22 cellular contexts compared by ENCODE assay signal in genomic region chr9:122526602-122527001, GRCh38. TPM values are rescaled to one million over a fixed set of nuclear protein-coding genes. Genes with fewer than 3 reads are reported as not detected.
DNase-seq lines count a peak whose midpoint lies in the region; FAIRE-seq and TF ChIP-seq lines count a peak whose summit lies in the region.
"Had no signal": no experiment of that assay in that cellular context is flagged by ENCODE, and none has a peak within 500 bp of the region (broad histone marks: within the 10 kb centered on the region; RNA-seq: fewer than 3 reads in every experiment).

No MANE protein-coding gene starts in this region.

- peaks cover 19% of the 10 kb centered on the region for H3K27me3 Mint-ChIP-seq in activated CD4-positive, alpha-beta memory T cell treated with anti-CD3 and anti-CD28 coated beads for 36 hours
- H3K27me3 Mint-ChIP-seq in activated CD4-positive, alpha-beta memory T cell treated with anti-CD3 and anti-CD28 coated beads, Interleukin-2, amount 10 ng/mL, durations not matched to agents 7 days and 5 days: peaks cover 2% of the 10 kb centered on the region
- peaks cover 19% of the 10 kb centered on the region for H3K27me3 Mint-ChIP-seq in stimulated activated naive CD8-positive, alpha-beta T cell treated with anti-CD3 and anti-CD28 coated beads, Interleukin-15, Interleukin-2, amounts not matched to agents 100 ng/mL and 50 ng/mL, for 24 hours

- peak overlapping the region; percentile 12 for H3K4me3 ChIP-seq in mesendoderm (ENCODE audit: low read length)
- H3K4me3 ChIP-seq: A549, HAP-1 had no signal

- no peak overlapping the region for H3K4me2 ChIP-seq in mesendoderm (ENCODE audit: low read length)
- H3K4me2 ChIP-seq: A549 had no signal

- H3K9me3 Mint-ChIP-seq in activated CD4-positive, alpha-beta memory T cell treated with anti-CD3 and anti-CD28 coated beads for 36 hours: no peaks in the 10 kb centered on the region
- H3K9me3 Mint-ChIP-seq in activated CD4-positive, alpha-beta memory T cell treated with anti-CD3 and anti-CD28 coated beads, Interleukin-2, amount 10 ng/mL, durations not matched to agents 7 days and 5 days: no peaks in the 10 kb centered on the region
- H3K9me3 Mint-ChIP-seq in stimulated activated naive CD8-positive, alpha-beta T cell treated with anti-CD3 and anti-CD28 coated beads, Interleukin-15, Interleukin-2, amounts not matched to agents 100 ng/mL and 50 ng/mL, for 24 hours: peaks cover 5% of the 10 kb centered on the region
- H3K9me3 Mint-ChIP-seq: CD4-positive, alpha-beta T cell had no signal

- no peaks in the 10 kb centered on the region for H3K27me3 ChIP-seq in mesendoderm (ENCODE audit: insufficient read depth, low read length, poor library complexity)

- no peaks in the 10 kb centered on the region for H3K79me1 ChIP-seq in mesendoderm (ENCODE audit: low read length)

- whole genome bisulfite sequencing in mesendoderm (ENCODE audit: extremely low coverage, insufficient coverage, low lambda C conversion rate): no CpG with 5 or more reads among the region's 10 CpGs

- FAIRE-seq in GM12891 (lab: Jason Lieb, UNC): no peak
- FAIRE-seq: A549, GM19239 had no signal

- H2BK5ac ChIP-seq in mesendoderm (ENCODE audit: low read length): no peak overlapping the region

- H3K36me3 Mint-ChIP-seq in activated CD4-positive, alpha-beta memory T cell treated with anti-CD3 and anti-CD28 coated beads for 36 hours: no peaks in the 10 kb centered on the region
- no peaks in the 10 kb centered on the region for H3K36me3 Mint-ChIP-seq in activated CD4-positive, alpha-beta memory T cell treated with anti-CD3 and anti-CD28 coated beads, Interleukin-2, amount 10 ng/mL, durations not matched to agents 7 days and 5 days (ENCODE audit: low read depth)
- H3K36me3 Mint-ChIP-seq in stimulated activated naive CD8-positive, alpha-beta T cell treated with anti-CD3 and anti-CD28 coated beads, Interleukin-15, Interleukin-2, amounts not matched to agents 100 ng/mL and 50 ng/mL, for 24 hours (ENCODE audit: low read depth): no peaks in the 10 kb centered on the region

- no peaks in the 10 kb centered on the region for H3K36me3 ChIP-seq in mesendoderm (ENCODE audit: control insufficient read depth, insufficient read depth, low read length)
- H3K36me3 ChIP-seq: HAP-1 had no signal

- H3K4me1 ChIP-seq in mesendoderm (ENCODE audit: control insufficient read depth, low read depth, low read length): no peaks in the 10 kb centered on the region
- H3K4me1 ChIP-seq: A549, Caco-2, HAP-1 had no signal

- no peak overlapping the region for H4K5ac ChIP-seq in mesendoderm (ENCODE audit: low read length)

- H3K4ac ChIP-seq in mesendoderm (ENCODE audit: low read depth, low read length): no peak overlapping the region

- intact Hi-C loops in activated CD4-positive, alpha-beta memory T cell treated with anti-CD3 and anti-CD28 coated beads for 36 hours (cut with micrococcal nuclease): no loop called here

- no peak overlapping the region for H3K4me3 Mint-ChIP-seq in activated CD4-positive, alpha-beta memory T cell treated with anti-CD3 and anti-CD28 coated beads for 36 hours
- H3K4me3 Mint-ChIP-seq in activated CD4-positive, alpha-beta memory T cell treated with anti-CD3 and anti-CD28 coated beads, Interleukin-2, amount 10 ng/mL, durations not matched to agents 7 days and 5 days: no peak overlapping the region
- H3K4me3 Mint-ChIP-seq in stimulated activated naive CD8-positive, alpha-beta T cell treated with anti-CD3 and anti-CD28 coated beads, Interleukin-15, Interleukin-2, amounts not matched to agents 100 ng/mL and 50 ng/mL, for 24 hours: no peak overlapping the region
- H3K4me3 Mint-ChIP-seq: CD4-positive, alpha-beta T cell had no signal

- H3K4me1 Mint-ChIP-seq in activated CD4-positive, alpha-beta memory T cell treated with anti-CD3 and anti-CD28 coated beads for 36 hours (ENCODE audit: low read depth): no peaks in the 10 kb centered on the region
- H3K4me1 Mint-ChIP-seq in activated CD4-positive, alpha-beta memory T cell treated with anti-CD3 and anti-CD28 coated beads, Interleukin-2, amount 10 ng/mL, durations not matched to agents 7 days and 5 days: no peaks in the 10 kb centered on the region
- peaks cover 7% of the 10 kb centered on the region for H3K4me1 Mint-ChIP-seq in stimulated activated naive CD8-positive, alpha-beta T cell treated with anti-CD3 and anti-CD28 coated beads, Interleukin-15, Interleukin-2, amounts not matched to agents 100 ng/mL and 50 ng/mL, for 24 hours (ENCODE audit: low read depth)

- H4K8ac ChIP-seq in mesendoderm (ENCODE audit: low read depth, low read length): no peak overlapping the region

- TF ChIP-seq POLR2A in GM12891 (IDR thresholded peaks at IDR 0.05; ENCODE audit: low read depth, low read length): no peak

- no peak overlapping the region for H2BK120ac ChIP-seq in mesendoderm (ENCODE audit: low read depth, low read length)

- no peaks in the 10 kb centered on the region for H3K79me2 ChIP-seq in mesendoderm (ENCODE audit: control insufficient read depth, insufficient read depth, low read length)

- H3K27ac ChIP-seq in mesendoderm (ENCODE audit: low read depth, low read length): no peak overlapping the region
- H3K27ac ChIP-seq: A549 had no signal

- CTCF ChIA-PET in activated CD4-positive, alpha-beta memory T cell treated with anti-CD3 and anti-CD28 coated beads for 36 hours (lab: Charles Lee): no interaction called here
- CTCF ChIA-PET in activated CD4-positive, alpha-beta memory T cell treated with anti-CD3 and anti-CD28 coated beads, Interleukin-2, amount 10 ng/mL, durations not matched to agents 7 days and 5 days (lab: Charles Lee): no interaction called here

- H2AK5ac ChIP-seq in mesendoderm (ENCODE audit: low read length): no peak overlapping the region

- H3K23ac ChIP-seq in mesendoderm (ENCODE audit: low read length): no peak overlapping the region

- H3K27ac Mint-ChIP-seq in activated CD4-positive, alpha-beta memory T cell treated with anti-CD3 and anti-CD28 coated beads for 36 hours: no peak overlapping the region
- H3K27ac Mint-ChIP-seq in activated CD4-positive, alpha-beta memory T cell treated with anti-CD3 and anti-CD28 coated beads, Interleukin-2, amount 10 ng/mL, durations not matched to agents 7 days and 5 days: no peak overlapping the region
- H3K27ac Mint-ChIP-seq in stimulated activated naive CD8-positive, alpha-beta T cell treated with anti-CD3 and anti-CD28 coated beads, Interleukin-15, Interleukin-2, amounts not matched to agents 100 ng/mL and 50 ng/mL, for 24 hours: peak overlapping the region; percentile 50
- H3K27ac Mint-ChIP-seq: CD4-positive, alpha-beta T cell had no signal

- no peak overlapping the region for H3K18ac ChIP-seq in mesendoderm (ENCODE audit: low read length)

- POLR2A ChIA-PET in activated CD4-positive, alpha-beta memory T cell treated with anti-CD3 and anti-CD28 coated beads for 36 hours (lab: Charles Lee): no interaction called here
- POLR2A ChIA-PET in activated CD4-positive, alpha-beta memory T cell treated with anti-CD3 and anti-CD28 coated beads, Interleukin-2, amount 10 ng/mL, durations not matched to agents 7 days and 5 days (lab: Charles Lee): no interaction called here

- H3K9ac ChIP-seq in mesendoderm (ENCODE audit: low read length): no peak overlapping the region

- no peak overlapping the region for H3K56ac ChIP-seq in mesendoderm (ENCODE audit: low read length)

- DNase-seq in activated CD4-positive, alpha-beta memory T cell treated with anti-CD3 and anti-CD28 coated beads for 36 hours: peak; percentile 10
- DNase-seq in activated CD4-positive, alpha-beta memory T cell treated with anti-CD3 and anti-CD28 coated beads, Interleukin-2, amount 10 ng/mL, durations not matched to agents 7 days and 5 days: no peak
- peak; percentile 4 to 10 for DNase-seq in stimulated activated CD4-positive, alpha-beta T cell treated with anti-CD3 and anti-CD28 coated beads, Interleukin-15, amount 100 ng/mL, for 48 hours (ENCODE audit: low read depth in 2 of 2)
- no peak for DNase-seq in stimulated activated CD4-positive, alpha-beta T cell treated with anti-CD3 and anti-CD28 coated beads, Interleukin-4, amount 100 ng/mL, for 1 hour
- DNase-seq in mesendoderm (no peak), NCI-H2196 treated with DMSO at 0.1 percent for 48 hours (lab: John Stamatoyannopoulos, UW; ENCODE audit: unreplicated experiment) (no peak), GM12891 (ENCODE audit: insufficient read length, low spot score) (no peak)
- DNase-seq: Caco-2; CD4-positive, alpha-beta T cell; GF-D8; KG1; MV-4-11; NCI-H1694 treated with DMSO at 0.1 percent for 48 hours; NCI-H2107; NCI-H2227 treated with DMSO at 0.1 percent for 48 hours; NCI-H524 had no signal

- H2BK15ac ChIP-seq in mesendoderm (replicated peaks; ENCODE audit: low read depth): no peak overlapping the region

RNA-seq across cellular contexts. Expression of gene OR1N1, which starts 0.5 kb away (rescaled TPM):
- total RNA-seq in activated CD4-positive, alpha-beta memory T cell treated with anti-CD3 and anti-CD28 coated beads for 36 hours: not detected
- total RNA-seq in activated CD4-positive, alpha-beta memory T cell treated with anti-CD3 and anti-CD28 coated beads, Interleukin-2, amount 10 ng/mL, durations not matched to agents 7 days and 5 days: not detected
- polyA plus RNA-seq in mesendoderm (2013, experiment 1 of 2): not detected
- not detected for polyA plus RNA-seq in mesendoderm (2013, experiment 2 of 2)
- not detected for polyA plus RNA-seq in GM12891 (2012; ENCODE audit: low read depth, missing spikeins)
- total RNA-seq: Caco-2; CD4-positive, alpha-beta T cell; RPMI7951 had no signal
- polyA plus RNA-seq: A549, BJ had no signal

RNA-seq across cellular contexts. Expression of gene OR1J4, which starts 7.7 kb away (rescaled TPM):
- total RNA-seq in activated CD4-positive, alpha-beta memory T cell treated with anti-CD3 and anti-CD28 coated beads for 36 hours: not detected
- total RNA-seq in activated CD4-positive, alpha-beta memory T cell treated with anti-CD3 and anti-CD28 coated beads, Interleukin-2, amount 10 ng/mL, durations not matched to agents 7 days and 5 days: not detected
- polyA plus RNA-seq in mesendoderm (2013, experiment 1 of 2): not detected
- polyA plus RNA-seq in mesendoderm (2013, experiment 2 of 2): not detected
- polyA plus RNA-seq in GM12891 (2012; ENCODE audit: low read depth, missing spikeins): not detected
- total RNA-seq: Caco-2; CD4-positive, alpha-beta T cell; RPMI7951 had no signal

RNA-seq across cellular contexts. Expression of gene OR1J2, which starts 16.0 kb away (rescaled TPM):
- total RNA-seq in activated CD4-positive, alpha-beta memory T cell treated with anti-CD3 and anti-CD28 coated beads for 36 hours: not detected
- not detected for total RNA-seq in activated CD4-positive, alpha-beta memory T cell treated with anti-CD3 and anti-CD28 coated beads, Interleukin-2, amount 10 ng/mL, durations not matched to agents 7 days and 5 days
- not detected for polyA plus RNA-seq in mesendoderm (2013, experiment 1 of 2)
- not detected for polyA plus RNA-seq in mesendoderm (2013, experiment 2 of 2)
- polyA plus RNA-seq in GM12891 (2012; ENCODE audit: low read depth, missing spikeins): not detected
- total RNA-seq: Caco-2; CD4-positive, alpha-beta T cell; RPMI7951 had no signal

RNA-seq across cellular contexts. Expression of gene OR1N2, which starts 26.3 kb away (rescaled TPM):
- not detected for total RNA-seq in activated CD4-positive, alpha-beta memory T cell treated with anti-CD3 and anti-CD28 coated beads for 36 hours
- total RNA-seq in activated CD4-positive, alpha-beta memory T cell treated with anti-CD3 and anti-CD28 coated beads, Interleukin-2, amount 10 ng/mL, durations not matched to agents 7 days and 5 days: not detected
- not detected for polyA plus RNA-seq in mesendoderm (2013, experiment 1 of 2)
- not detected for polyA plus RNA-seq in mesendoderm (2013, experiment 2 of 2)
- not detected for polyA plus RNA-seq in GM12891 (2012; ENCODE audit: low read depth, missing spikeins)
- total RNA-seq: Caco-2; CD4-positive, alpha-beta T cell; RPMI7951 had no signal
- polyA plus RNA-seq: A549, BJ had no signal

RNA-seq across cellular contexts. Expression of gene OR1J1, which starts 48.9 kb away (rescaled TPM):
- not detected for total RNA-seq in activated CD4-positive, alpha-beta memory T cell treated with anti-CD3 and anti-CD28 coated beads for 36 hours
- total RNA-seq in activated CD4-positive, alpha-beta memory T cell treated with anti-CD3 and anti-CD28 coated beads, Interleukin-2, amount 10 ng/mL, durations not matched to agents 7 days and 5 days: not detected
- not detected for polyA plus RNA-seq in mesendoderm (2013, experiment 1 of 2)
- polyA plus RNA-seq in mesendoderm (2013, experiment 2 of 2): not detected
- polyA plus RNA-seq in GM12891 (2012; ENCODE audit: low read depth, missing spikeins): not detected
- total RNA-seq: Caco-2; CD4-positive, alpha-beta T cell; RPMI7951 had no signal
- polyA plus RNA-seq: A549, BJ had no signal

Comparison
In these comparisons a context has a peak if more than half of its experiments do, and no peak if none do; other contexts are left out.
1. DNase-seq: peak in activated CD4-positive, alpha-beta memory T cell treated with anti-CD3 and anti-CD28 coated beads for 36 hours (single experiment) and stimulated activated CD4-positive, alpha-beta T cell treated with anti-CD3 and anti-CD28 coated beads, Interleukin-15, amount 100 ng/mL, for 48 hours (2 of 2); none in activated CD4-positive, alpha-beta memory T cell treated with anti-CD3 and anti-CD28 coated beads, Interleukin-2, amount 10 ng/mL, durations not matched to agents 7 days and 5 days (single experiment), stimulated activated CD4-positive, alpha-beta T cell treated with anti-CD3 and anti-CD28 coated beads, Interleukin-4, amount 100 ng/mL, for 1 hour (single experiment), mesendoderm (single experiment), NCI-H2196 treated with DMSO at 0.1 percent for 48 hours (single experiment) and GM12891 (single experiment).